7 cellular contexts compared by ENCODE assay signal in the genomic region with DNA sequence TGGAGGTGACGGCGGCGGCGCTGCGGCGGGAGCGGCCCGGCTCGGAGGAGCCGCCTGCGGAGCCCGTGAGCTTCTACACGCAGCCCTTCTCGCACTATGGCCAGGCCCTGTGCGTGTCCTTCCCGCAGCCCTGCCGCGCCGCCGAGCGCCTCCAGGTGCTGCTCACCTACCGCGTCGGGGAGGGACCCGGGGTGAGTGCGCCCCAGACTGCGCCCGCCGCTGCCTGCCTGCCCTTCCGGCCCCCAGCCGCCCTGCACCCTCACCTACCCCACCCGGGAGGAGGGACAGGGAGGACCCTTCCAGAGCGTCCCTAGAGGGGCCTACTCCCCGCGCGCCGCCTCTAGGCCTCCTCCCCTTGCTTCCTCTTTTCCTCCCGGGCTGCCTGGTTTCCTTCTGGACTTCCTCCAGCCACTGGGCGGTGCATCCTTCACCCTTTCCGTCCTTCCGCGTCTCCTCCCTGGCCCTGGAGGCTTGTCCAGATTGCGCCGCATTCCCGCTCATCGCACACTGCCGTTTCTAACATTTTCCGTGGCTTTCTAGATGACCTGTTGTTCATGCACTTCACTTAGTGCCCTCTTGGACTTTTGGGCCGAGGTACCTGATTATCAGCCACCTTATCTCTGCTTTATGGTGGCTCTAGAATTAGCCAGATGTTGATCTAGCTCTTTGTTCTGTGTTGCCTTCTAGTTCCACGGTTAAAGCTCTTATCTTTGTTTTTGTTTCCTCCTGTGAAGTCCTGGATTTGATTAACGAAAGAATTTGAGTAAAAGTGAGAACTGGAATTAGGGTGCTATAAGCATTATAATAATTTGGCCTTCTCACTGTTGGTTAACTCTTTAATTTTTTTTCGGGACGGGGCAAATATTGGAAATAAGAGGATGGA. TPM values are rescaled to one million over a fixed set of nuclear protein-coding genes. Genes with fewer than 3 reads are reported as not detected.
DNase-seq lines count a peak whose midpoint lies in the region; ATAC-seq, FAIRE-seq and TF ChIP-seq lines count a peak whose summit lies in the region.

No MANE protein-coding gene starts in this region.

- ATAC-seq in HG02642 (IDR thresholded peaks at IDR 0.05; ENCODE audit: poor library complexity, unreplicated experiment), result peak; percentile 73
- ATAC-seq in GM12878, result peak; percentile 87
- ATAC-seq in gastrocnemius medialis, result peak; percentile 82 to 83

- H3K79me2 ChIP-seq in GM12878 (ENCODE audit: control insufficient read depth, insufficient read depth, low read length), result peaks cover 22% of the 10 kb centered on the region

- H3K4me1 ChIP-seq in GM12878 (ENCODE audit: control insufficient read depth, insufficient read depth, low read length), result peaks cover 3% of the 10 kb centered on the region
- no peaks in the 10 kb centered on the region for H3K4me1 ChIP-seq in iPS DF 6.9 (ENCODE audit: control insufficient read depth, insufficient read depth, low read length)
- peaks cover 5 to 14% of the 10 kb centered on the region in 2 donors for H3K4me1 ChIP-seq in gastrocnemius medialis

- in situ Hi-C loops in GM12878 (cut with MboI) (no loop called here), gastrocnemius medialis (cut with MboI; ENCODE audit: low sequenced_read_pairs in 4 of 4) (no loop called here)

- RAD21 ChIA-PET in GM12878 (lab: Charles Lee; ENCODE audit: unreplicated experiment), result interaction anchor here (0.9 to 1.8 kb wide), 3 partner anchors 27 to 87 kb away, joined by 4 to 7 read pairs (median 5); partner anchors contain the start of gene ELF3

- TF ChIP-seq POLR2A in GM12892 (IDR thresholded peaks at IDR 0.05; ENCODE audit: low read depth, low read length) (no peak), GM12878 (IDR thresholded peaks at IDR 0.05; ENCODE audit: low read depth, low read length) (no peak), gastrocnemius medialis (IDR thresholded peaks at IDR 0.05) (no peak)

- peak; percentile 60 for DNase-seq in GM12892 (ENCODE audit: insufficient read length)
- peak; percentile 46 for DNase-seq in NCI-H1105 treated with DMSO at 0.1 percent for 48 hours (lab: John Stamatoyannopoulos, UW)
- DNase-seq in T1000 (lab: John Stamatoyannopoulos, UW), result peak; percentile 62
- no peak for DNase-seq in GM12878 (ENCODE audit: low read depth, low spot score)
- DNase-seq in iPS DF 6.9 (ENCODE audit: low read depth, low spot score), result peak; percentile 43
- DNase-seq in gastrocnemius medialis, result peak; percentile 40 to 69

- no peaks in the 10 kb centered on the region for H4K20me1 ChIP-seq in GM12878 (ENCODE audit: control insufficient read depth, insufficient read depth)

- POLR2A ChIA-PET in GM12878 (lab: Charles Lee), result interaction anchor here (0.8 kb wide), 1 partner anchor 28 kb away, joined by 4 read pairs; the partner anchor contains the start of gene TIMM17A

- SMC1A ChIA-PET in GM12878 (lab: Charles Lee; ENCODE audit: uncharacterized antibody, unreplicated experiment), result interaction anchor here (1.0 kb wide), 1 partner anchor 16 kb away, joined by 3 read pairs; no protein-coding TSS in a partner anchor

- H3K27ac ChIP-seq in GM12878 (ENCODE audit: control insufficient read depth, insufficient read depth) (peak overlapping the region; percentile 78), iPS DF 6.9 (ENCODE audit: low read length) (no peak overlapping the region), gastrocnemius medialis (peak overlapping the region; percentile 75 to 90 (median 82))

- peak overlapping the region; percentile 80 for H3K9ac ChIP-seq in GM12878 (ENCODE audit: control insufficient read depth, insufficient read depth, low read length)

- FAIRE-seq in GM12892 (lab: Jason Lieb, UNC) (peak; percentile 50), GM12878 (lab: Jason Lieb, UNC) (peak; percentile 73)

- H2AFZ ChIP-seq in GM12878 (ENCODE audit: control insufficient read depth, low read depth, low read length), result peak overlapping the region; percentile 88

- TF ChIP-seq CTCF in GM12878 (IDR thresholded peaks at IDR 0.05 in 2 of 3, conservative IDR thresholded peaks at IDR 0.05 in 1 of 3; ENCODE audit: control insufficient read depth in 2 of 3, extremely low read depth in 1 of 3, insufficient read depth in 1 of 3, low read depth in 3 of 3, low read length in 3 of 3), result peak in 2 of 3 experiments; percentile 5 to 13; a peak in 2 of 6 replicates
- peak in 1 of 5 experiments; percentile 22 for TF ChIP-seq CTCF in gastrocnemius medialis (IDR thresholded peaks at IDR 0.05 in 4 of 5, conservative IDR thresholded peaks at IDR 0.05 in 1 of 5)

- peak overlapping the region; percentile 79 for H3K4me2 ChIP-seq in GM12878 (ENCODE audit: control insufficient read depth, insufficient read depth)

- no peaks in the 10 kb centered on the region for H3K36me3 ChIP-seq in GM12878 (ENCODE audit: control insufficient read depth in 2 of 2, insufficient read depth in 2 of 2, low read length in 1 of 2)
- H3K36me3 ChIP-seq in iPS DF 6.9 (ENCODE audit: control insufficient read depth, insufficient read depth, low read length), result no peaks in the 10 kb centered on the region
- H3K36me3 ChIP-seq in gastrocnemius medialis, result no peaks in the 10 kb centered on the region

- 5% methylated on average over 48 of the region's 53 CpGs for WGBS in GM12878 (ENCODE audit: insufficient coverage, insufficient replicate concordance, low lambda C conversion rate, missing lambda C conversion rate)
- WGBS in iPS DF 6.9 (ENCODE audit: insufficient coverage, insufficient read length), result no CpG with 5 or more reads among the region's 53 CpGs

- no peak for TF ChIP-seq EP300 in GM12878 (IDR thresholded peaks at IDR 0.05; ENCODE audit: borderline replicate concordance in 1 of 2, control insufficient read depth in 1 of 2, low read depth in 2 of 2, low read length in 2 of 2)

- TF ChIP-seq RAD21 in GM12878 (IDR thresholded peaks at IDR 0.05; ENCODE audit: insufficient read depth, low read depth, low read length), result no peak

- H3K27me3 ChIP-seq in GM12878 (replicated peaks in 1 of 2; ENCODE audit: control insufficient read depth in 2 of 2, insufficient read depth in 2 of 2, low read length in 1 of 2) (0 out of 4 replicates have a peak, but pooled peaks cover 0 to 2% of the 10 kb centered on the region in 2 experiments), iPS DF 6.9 (ENCODE audit: control insufficient read depth, insufficient read depth, low read length) (no peaks in the 10 kb centered on the region), gastrocnemius medialis (no peaks in the 10 kb centered on the region)

- CTCF ChIA-PET in GM12878 (lab: Yijun Ruan, JAX), result interaction anchor here (0.5 to 3.3 kb wide), 9 partner anchors 10 to 359 kb away, joined by 3 to 18 read pairs (median 4); partner anchors contain the start of genes ELF3 and UBE2T

- peak overlapping the region; percentile 82 for H3K4me3 ChIP-seq in GM12878
- H3K4me3 ChIP-seq in iPS DF 6.9 (ENCODE audit: low read length), result peak overlapping the region; percentile 74
- H3K4me3 ChIP-seq in gastrocnemius medialis, result peak overlapping the region; percentile 78 to 95 (median 86)

- BruUV-seq in GM12878 (replicated peaks; lab: Mats Ljungman, UMichigan), result no TSS peak

- intact Hi-C loops in GM12878 (cut with micrococcal nuclease; ENCODE audit: unreplicated experiment) (loop anchor here (2.0 kb wide), 1 partner anchor 28 kb away; the partner anchor contains the start of gene TIMM17A), gastrocnemius medialis (cut with DNase I; ENCODE audit: low total_unique reads) (loop anchor here (2.0 to 10.0 kb wide), 2 partner anchors 28 to 448 kb away; partner anchors contain the start of genes NAV1 and TIMM17A)

- H3K9me3 ChIP-seq in GM12878 (replicated peaks; ENCODE audit: control insufficient read depth, insufficient read depth, low read length) (no peaks in the 10 kb centered on the region), iPS DF 6.9 (ENCODE audit: control insufficient read depth, insufficient read depth, low read length) (no peaks in the 10 kb centered on the region), gastrocnemius medialis (no peaks in the 10 kb centered on the region)

RNA-seq across cellular contexts. Expression of gene RNPEP, which starts 0.7 kb away (rescaled TPM):
- polyA plus RNA-seq in GM12892 (2012; ENCODE audit: missing spikeins), result 41.6 TPM
- total RNA-seq in GM12878 (2013; cell fraction: nucleolus; rRNA removed), result 27.9 and 30.7 TPM in 2 replicates
- 38.1 and 38.5 TPM in 2 replicates for total RNA-seq in GM12878 (2014; rRNA removed)
- 24.5 and 25.2 TPM in 2 replicates for total RNA-seq in GM12878 (2014; rRNA removed; fragmentation: Illumina TruSeq; extraction: Trizol)
- 45.6 and 47.7 TPM in 2 replicates for total RNA-seq in GM12878 (2021)
- polyA plus RNA-seq in GM12878 (2011; ENCODE audit: low read depth), result 24.7 TPM
- 31.9 and 47.8 TPM in 2 replicates for polyA plus RNA-seq in GM12878 (2011; rRNA removed)
- polyA plus RNA-seq in GM12878 (2011; cell fraction: cytosol; rRNA removed), result 39.6 and 56.8 TPM in 2 replicates
- 41.7 and 51.7 TPM in 2 replicates for polyA plus RNA-seq in GM12878 (2011; cell fraction: nucleus; rRNA removed)
- 33.8 and 36.3 TPM in 2 replicates for polyA plus RNA-seq in GM12878 (2012)
- 58.6 and 71.0 TPM in 2 replicates for polyA plus RNA-seq in GM12878 (2014; fragmentation: Illumina TruSeq; extraction: Trizol)
- 10 to 100 TPM; 18.3 to 21.6 TPM for polyA plus RNA-seq in GM12878 (2014; fragmentation: Nextera tagmentation; extraction: Ambion mirVana)
- 40.8 and 41.5 TPM in 2 replicates for polyA plus RNA-seq in GM12878 (2014; rRNA removed)
- 10 to 100 TPM; 62.8 to 68.2 TPM for polyA plus RNA-seq in GM12878 (2016; fragmentation: Nextera tagmentation; extraction: Ambion mirVana)
- polyA minus RNA-seq in GM12878 (2011; rRNA and poly(A)+ RNA removed), result 32.0 and 39.9 TPM in 2 replicates
- 17.9 and 27.0 TPM in 2 replicates for polyA minus RNA-seq in GM12878 (2011; cell fraction: cytosol; rRNA and poly(A)+ RNA removed)
- 8.7 and 11.4 TPM in 2 replicates for polyA minus RNA-seq in GM12878 (2011; cell fraction: nucleus; rRNA and poly(A)+ RNA removed)
- total RNA-seq in gastrocnemius medialis, result 10 to 100 TPM; 11.1 to 24.9 (median 21.2) TPM

RNA-seq across cellular contexts. Expression of gene ELF3, which starts 27.2 kb away (rescaled TPM):
- 0.47 TPM for polyA plus RNA-seq in GM12892 (2012; ENCODE audit: missing spikeins)
- total RNA-seq in GM12878 (2013; cell fraction: nucleolus; rRNA removed), result 1.4 and 1.7 TPM in 2 replicates
- total RNA-seq in GM12878 (2014; rRNA removed) (0.40 and 0.93 TPM in 2 replicates), GM12878 (2014; rRNA removed; fragmentation: Illumina TruSeq; extraction: Trizol) (0.58 and 0.97 TPM in 2 replicates), GM12878 (2021) (1.1 and 2.4 TPM in 2 replicates), gastrocnemius medialis (1 to 10 TPM in 1 of 4 donors, under 1 TPM in 2, not detected in 1; 0.10 to 3.8 (median 0.73) TPM)
- polyA plus RNA-seq in GM12878 (2011; ENCODE audit: low read depth), result 0.22 TPM
- polyA plus RNA-seq in GM12878 (2011; rRNA removed) (8.9 and 14.3 TPM in 2 replicates), GM12878 (2014; fragmentation: Illumina TruSeq; extraction: Trizol) (0.13 and 0.94 TPM in 2 replicates), GM12878 (2014; fragmentation: Nextera tagmentation; extraction: Ambion mirVana) (under 1 TPM in 1 of 2 experiments, not detected in 1; 0.07 TPM), GM12878 (2014; rRNA removed) (0.68 and 1.1 TPM in 2 replicates), GM12878 (2016; fragmentation: Nextera tagmentation; extraction: Ambion mirVana) (under 1 TPM; 0.12 to 0.39 TPM)
- 19.5 and 23.0 TPM in 2 replicates for polyA plus RNA-seq in GM12878 (2011; cell fraction: cytosol; rRNA removed)
- polyA plus RNA-seq in GM12878 (2011; cell fraction: nucleus; rRNA removed), result 52.6 and 56.4 TPM in 2 replicates
- polyA plus RNA-seq in GM12878 (2012), result 0.22 and 0.52 TPM in 2 replicates
- 13.1 and 27.0 TPM in 2 replicates for polyA minus RNA-seq in GM12878 (2011; rRNA and poly(A)+ RNA removed)
- 5.7 and 9.1 TPM in 2 replicates for polyA minus RNA-seq in GM12878 (2011; cell fraction: cytosol; rRNA and poly(A)+ RNA removed)
- polyA minus RNA-seq in GM12878 (2011; cell fraction: nucleus; rRNA and poly(A)+ RNA removed), result 17.2 and 27.5 TPM in 2 replicates

RNA-seq across cellular contexts. Expression of gene TIMM17A, which starts 27.9 kb away (rescaled TPM):
- polyA plus RNA-seq in GM12892 (2012; ENCODE audit: missing spikeins), result 77.1 TPM
- total RNA-seq in GM12878 (2013; cell fraction: nucleolus; rRNA removed), result 36.7 and 44.9 TPM in 2 replicates
- total RNA-seq in GM12878 (2014; rRNA removed), result 68.6 and 82.3 TPM in 2 replicates
- 77.6 and 79.7 TPM in 2 replicates for total RNA-seq in GM12878 (2014; rRNA removed; fragmentation: Illumina TruSeq; extraction: Trizol)
- 74.4 TPM in 2 replicates for total RNA-seq in GM12878 (2021)
- polyA plus RNA-seq in GM12878 (2011; ENCODE audit: low read depth), result 45.1 TPM
- polyA plus RNA-seq in GM12878 (2011; rRNA removed), result 105 and 139 TPM in 2 replicates
- polyA plus RNA-seq in GM12878 (2011; cell fraction: cytosol; rRNA removed), result 42.6 and 45.9 TPM in 2 replicates
- polyA plus RNA-seq in GM12878 (2011; cell fraction: nucleus; rRNA removed), result 33.9 and 35.0 TPM in 2 replicates
- 39.1 and 50.4 TPM in 2 replicates for polyA plus RNA-seq in GM12878 (2012)
- 71.6 and 83.2 TPM in 2 replicates for polyA plus RNA-seq in GM12878 (2014; fragmentation: Illumina TruSeq; extraction: Trizol)
- 100 to 1,000 TPM; 248 to 357 TPM for polyA plus RNA-seq in GM12878 (2014; fragmentation: Nextera tagmentation; extraction: Ambion mirVana)
- polyA plus RNA-seq in GM12878 (2014; rRNA removed), result 69.0 and 72.1 TPM in 2 replicates
- polyA plus RNA-seq in GM12878 (2016; fragmentation: Nextera tagmentation; extraction: Ambion mirVana), result 100 to 1,000 TPM; 176 to 180 TPM
- 24.0 and 33.8 TPM in 2 replicates for polyA minus RNA-seq in GM12878 (2011; rRNA and poly(A)+ RNA removed)
- 13.2 and 13.5 TPM in 2 replicates for polyA minus RNA-seq in GM12878 (2011; cell fraction: cytosol; rRNA and poly(A)+ RNA removed)
- polyA minus RNA-seq in GM12878 (2011; cell fraction: nucleus; rRNA and poly(A)+ RNA removed), result 8.5 and 16.4 TPM in 2 replicates
- total RNA-seq in gastrocnemius medialis, result 10 to 100 TPM; 33.6 to 67.6 (median 43.3) TPM

RNA-seq across cellular contexts. Expression of gene LMOD1, which starts 36.8 kb away (rescaled TPM):
- polyA plus RNA-seq in GM12892 (2012; ENCODE audit: missing spikeins), result not detected
- not detected in 2 replicates for total RNA-seq in GM12878 (2013; cell fraction: nucleolus; rRNA removed)
- total RNA-seq in GM12878 (2014; rRNA removed) (not detected in 2 replicates), GM12878 (2014; rRNA removed; fragmentation: Illumina TruSeq; extraction: Trizol) (not detected in 2 replicates), GM12878 (2021) (0.11 and 0.15 TPM in 2 replicates), gastrocnemius medialis (10 to 100 TPM; 12.8 to 39.5 (median 22.6) TPM)
- polyA plus RNA-seq in GM12878 (2011; ENCODE audit: low read depth), result not detected
- polyA plus RNA-seq in GM12878 (2011; rRNA removed) (not detected in 2 replicates), GM12878 (2014; fragmentation: Illumina TruSeq; extraction: Trizol) (not detected in 2 replicates), GM12878 (2014; fragmentation: Nextera tagmentation; extraction: Ambion mirVana) (not detected), GM12878 (2014; rRNA removed) (not detected in 2 replicates), GM12878 (2016; fragmentation: Nextera tagmentation; extraction: Ambion mirVana) (not detected)
- not detected in 2 replicates for polyA plus RNA-seq in GM12878 (2011; cell fraction: cytosol; rRNA removed)
- not detected in 2 replicates for polyA plus RNA-seq in GM12878 (2011; cell fraction: nucleus; rRNA removed)
- polyA plus RNA-seq in GM12878 (2012), result not detected in 2 replicates
- not detected in 2 replicates for polyA minus RNA-seq in GM12878 (2011; rRNA and poly(A)+ RNA removed)
- not detected in 2 replicates for polyA minus RNA-seq in GM12878 (2011; cell fraction: cytosol; rRNA and poly(A)+ RNA removed)
- polyA minus RNA-seq in GM12878 (2011; cell fraction: nucleus; rRNA and poly(A)+ RNA removed), result not detected in 2 replicates
